8 cellular contexts compared by ENCODE assay signal in the genomic region with DNA sequence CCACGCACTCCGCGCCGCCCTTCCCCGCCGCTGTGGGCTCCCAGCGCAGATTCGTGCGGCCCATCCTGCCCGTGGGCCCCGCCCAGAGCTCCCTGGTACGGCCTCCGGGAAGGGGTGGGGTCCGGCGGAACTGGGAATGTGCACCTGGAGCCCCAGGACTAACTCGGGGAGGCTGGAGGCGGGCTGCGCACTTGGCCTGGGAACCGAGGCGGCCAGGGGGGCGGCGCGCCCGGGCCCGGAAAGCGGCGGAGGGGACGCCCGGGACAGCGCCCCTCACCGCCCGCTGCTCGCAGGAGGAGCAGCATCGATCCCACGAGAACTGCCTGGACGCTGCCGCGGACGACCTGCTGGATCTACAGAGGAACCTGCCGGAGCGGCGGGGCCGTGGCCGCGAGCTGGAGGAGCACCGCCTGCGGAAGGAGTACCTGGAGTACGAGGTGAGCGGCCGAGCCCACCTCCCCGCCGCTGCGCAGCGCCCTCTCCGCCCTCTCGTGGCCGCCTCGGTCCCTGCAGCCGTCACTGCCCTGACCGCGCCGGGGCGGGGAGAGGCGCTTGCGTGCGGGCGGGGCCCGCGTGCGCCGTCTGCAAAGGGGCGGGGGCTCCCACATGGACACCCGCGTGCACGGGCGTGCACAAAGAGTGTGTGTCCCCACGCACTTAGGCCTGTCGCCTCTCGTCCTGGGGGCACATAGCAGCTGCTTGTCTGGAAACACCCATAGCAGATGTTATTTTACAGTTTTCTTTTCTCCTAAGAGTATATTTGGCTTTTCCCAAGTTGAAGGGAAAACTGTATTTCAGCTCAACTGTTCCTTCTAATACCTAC. TPM values are rescaled to one million over a fixed set of nuclear protein-coding genes. Genes with fewer than 3 reads are reported as not detected.
A peak's percentile ranks its signal among the peaks of the same experiment; 100 is the strongest.
DNase-seq lines count a peak whose midpoint lies in the region; ATAC-seq and TF ChIP-seq lines count a peak whose summit lies in the region.

No MANE protein-coding gene starts in this region.

- H3K4me2 ChIP-seq in hepatocyte: peak overlapping the region; percentile 78

- no peaks in the 10 kb centered on the region for H3K9me3 Mint-ChIP-seq in Caco-2 (ENCODE audit: unreplicated experiment)

- peak overlapping the region; percentile 62 for H3K4me3 ChIP-seq in Caco-2 (ENCODE audit: low read depth, low read length)
- peak overlapping the region; percentile 35 for H3K4me3 ChIP-seq in hepatocyte
- H3K4me3 ChIP-seq in retinal pigment epithelial cell (ENCODE audit: low read length): peak overlapping the region; percentile 65
- H3K4me3 ChIP-seq in aorta (ENCODE audit: low read length in 2 of 2): peak overlapping the region; percentile 61 to 81

- H3K27ac ChIP-seq in hepatocyte: peak overlapping the region; percentile 94
- H3K27ac ChIP-seq in aorta (ENCODE audit: low read depth in 1 of 2, low read length in 2 of 2): no peak overlapping the region

- WGBS in hepatocyte (ENCODE audit: low lambda C conversion rate, missing lambda C conversion rate): under 1% methylated on average over 75 of the region's 79 CpGs
- WGBS in aorta, 2 donors: 2% methylated on average over 52 to 79 of the region's 79 CpGs

- no peaks in the 10 kb centered on the region for H3K27me3 ChIP-seq in Caco-2 (replicated peaks; ENCODE audit: control insufficient read depth, insufficient read depth, low read length)
- no peaks in the 10 kb centered on the region for H3K27me3 ChIP-seq in hepatocyte
- H3K27me3 ChIP-seq in aorta (ENCODE audit: control insufficient read depth in 1 of 2, insufficient read depth in 2 of 2, low read length in 1 of 2): no peaks in the 10 kb centered on the region

- peak overlapping the region; percentile 58 for H2AFZ ChIP-seq in hepatocyte

- H3K79me2 ChIP-seq in hepatocyte: peaks cover 5% of the 10 kb centered on the region

- peaks cover 16% of the 10 kb centered on the region for H3K4me1 ChIP-seq in Caco-2
- H3K4me1 ChIP-seq in hepatocyte (ENCODE audit: insufficient read depth): no peaks in the 10 kb centered on the region
- no peaks in the 10 kb centered on the region for H3K4me1 ChIP-seq in aorta (ENCODE audit: control insufficient read depth in 1 of 2, insufficient read depth in 2 of 2, low read length in 2 of 2)

- H3K36me3 ChIP-seq in Caco-2 (ENCODE audit: control insufficient read depth, insufficient read depth, low read length) (no peaks in the 10 kb centered on the region; the same call in 1 of the 2 replicates), hepatocyte (replicated peaks; ENCODE audit: insufficient read depth, low read depth) (no peaks in the 10 kb centered on the region), aorta (ENCODE audit: control insufficient read depth in 1 of 2, insufficient read depth in 2 of 2, low read length in 1 of 2) (no peaks in the 10 kb centered on the region)

- peak; percentile 90 to 97 for DNase-seq in Caco-2
- DNase-seq in LoVo (ENCODE audit: low spot score): peak; percentile 87
- peak; percentile 53 for DNase-seq in T-helper 9 cell
- peak; percentile 94 for DNase-seq in astrocyte of the hippocampus (ENCODE audit: low read depth, low spot score)
- DNase-seq in hepatocyte (ENCODE audit: low spot score): peak; percentile 93
- DNase-seq in retinal pigment epithelial cell (ENCODE audit: low read depth): no peak
- peak; percentile 86 to 93 for DNase-seq in aorta

- peaks cover 7% of the 10 kb centered on the region for H3K36me3 Mint-ChIP-seq in Caco-2 (ENCODE audit: insufficient read depth, unreplicated experiment)

- peak overlapping the region; percentile 81 for H3K4me3 Mint-ChIP-seq in Caco-2 (ENCODE audit: unreplicated experiment)

- no peaks in the 10 kb centered on the region for H3K9me3 ChIP-seq in Caco-2
- no peaks in the 10 kb centered on the region for H3K9me3 ChIP-seq in hepatocyte (ENCODE audit: low read depth)
- no peaks in the 10 kb centered on the region for H3K9me3 ChIP-seq in aorta (ENCODE audit: control insufficient read depth, low read length)

- POLR2A ChIA-PET in Caco-2 (lab: Charles Lee): interaction anchor here (0.6 to 2.3 kb wide), 9 partner anchors 12 to 61 kb away, joined by 3 to 16 read pairs (median 5); no protein-coding TSS in a partner anchor

- peak; percentile 89 to 92 for TF ChIP-seq CTCF in Caco-2 (IDR thresholded peaks at IDR 0.05; ENCODE audit: insufficient read depth in 1 of 2, low read depth in 1 of 2, low read length in 1 of 2, severe bottlenecking in 1 of 2, unreplicated experiment in 1 of 2)
- peak; percentile 91 for TF ChIP-seq CTCF in hepatocyte (IDR thresholded peaks at IDR 0.05; ENCODE audit: poor library complexity)
- TF ChIP-seq CTCF in retinal pigment epithelial cell (conservative IDR thresholded peaks at IDR 0.05; ENCODE audit: low read depth, low read length): peak; percentile 72

- intact Hi-C loops in Caco-2 (cut with micrococcal nuclease; ENCODE audit: unreplicated experiment) (loop anchor here (1.0 to 2.0 kb wide), 4 partner anchors 16 to 119 kb away; no protein-coding TSS in a partner anchor), aorta (cut with DNase I) (loop anchor here in 1 of 2 donors (5.0 kb wide), 1 partner anchor 62 kb away; no protein-coding TSS in a partner anchor)

- CTCF ChIA-PET in Caco-2 (lab: Charles Lee): interaction anchor here (0.7 to 3.2 kb wide), 29 partner anchors 10 to 240 kb away, joined by 3 to 78 read pairs (median 5); a partner anchor contains a TSS

- no peaks in the 10 kb centered on the region for H4K20me1 ChIP-seq in hepatocyte (ENCODE audit: insufficient read depth, poor library complexity, severe bottlenecking)

- H3K27ac Mint-ChIP-seq in Caco-2 (ENCODE audit: unreplicated experiment): peak overlapping the region; percentile 83

- no TSS peak for BruUV-seq in Caco-2 (replicated peaks; lab: Mats Ljungman, UMichigan)

- H3K9me2 ChIP-seq in hepatocyte (replicated peaks; ENCODE audit: insufficient read depth): no peaks in the 10 kb centered on the region

- peaks cover 1% of the 10 kb centered on the region for H3K4me1 Mint-ChIP-seq in Caco-2 (ENCODE audit: low read depth, unreplicated experiment)

- ATAC-seq in GM21576 (IDR thresholded peaks at IDR 0.05; ENCODE audit: unreplicated experiment): peak; percentile 74
- peak; percentile 93 for ATAC-seq in aorta (ENCODE audit: low FRiP score)

- H3K27me3 Mint-ChIP-seq in Caco-2 (ENCODE audit: insufficient read depth, unreplicated experiment): no peaks in the 10 kb centered on the region

RNA-seq across cellular contexts. Expression of a gene that starts 25.2 kb away (rescaled TPM):
- total RNA-seq in Caco-2 (2022) (15.5 and 18.7 TPM in 2 replicates), hepatocyte (22.6 and 26.5 TPM in 2 replicates), aorta (10 to 100 TPM in 1 of 2 donors, 1 to 10 TPM in 1; 9.5 to 17.8 TPM)
- polyA plus RNA-seq in hepatocyte (11.5 and 15.1 TPM in 2 replicates), aorta (1 to 10 TPM in 1 of 2 donors, under 1 TPM in 1; 0.79 to 3.5 TPM)
